ENCODE assay signal across 16 cellular contexts in genomic region chrX:103783971-103784370, GRCh38. TPM values are rescaled to one million over a fixed set of nuclear protein-coding genes. Genes with fewer than 3 reads are reported as not detected.
"Had no signal": no experiment of that assay in that cellular context is flagged by ENCODE, and none has a peak within 500 bp of the region (broad histone marks: within the 10 kb centered on the region; RNA-seq: fewer than 3 reads in every experiment).

No MANE protein-coding gene starts in this region.

- H3K27me3 ChIP-seq: left lung, right lobe of liver had no signal

- DNase-seq: activated CD4-positive, alpha-beta T cell treated with anti-CD3 and anti-CD28 coated beads for 4 hours; activated CD8-positive, alpha-beta T cell treated with anti-CD3 and anti-CD28 coated beads for 36 hours; activated naive CD4-positive, alpha-beta T cell treated with Interleukin-2 at 50 U/mL for 16 hours; activated naive CD8-positive, alpha-beta T cell treated with anti-CD3 and anti-CD28 coated beads, Interleukin-2, amount 50 U/mL, for 24 hours; dermis blood vessel endothelial cell; endodermal cell; erythroblast; left lung; mesendoderm; right lobe of liver; SK-N-SH; stimulated activated CD4-positive, alpha-beta T cell treated with anti-CD3 and anti-CD28 coated beads, Interleukin-2, amount 100 ng/mL, for 24 hours; stimulated activated naive B cell treated with anti-CD40 and anti-IgM and Interleukin-4, amounts not matched to agents 10 μg/mL and 1 μg/mL and 100 μg/mL, for 72 hours had no signal

- H3K27ac ChIP-seq: left lung, parathyroid adenoma, right lobe of liver had no signal

- ATAC-seq: activated CD8-positive, alpha-beta T cell treated with anti-CD3 and anti-CD28 coated beads for 36 hours; activated naive CD8-positive, alpha-beta T cell treated with anti-CD3 and anti-CD28 coated beads, Interleukin-2, amount 50 U/mL, for 24 hours; left lung; right lobe of liver; stimulated activated naive B cell treated with anti-CD40 and anti-IgM and Interleukin-4, amounts not matched to agents 10 μg/mL and 1 μg/mL and 100 μg/mL, for 72 hours had no signal

- H3K9me3 ChIP-seq: left lung, right lobe of liver, SK-N-SH had no signal

- H3K36me3 ChIP-seq: left lung, right lobe of liver had no signal

- H3K4me3 ChIP-seq: left lung, right lobe of liver had no signal

- H3K4me1 ChIP-seq: left lung, right lobe of liver had no signal

- H3K9ac ChIP-seq: parathyroid adenoma, SK-N-SH had no signal

RNA-seq across cellular contexts. Expression of gene PLP1, which starts 7.3 kb away (rescaled TPM):
- total RNA-seq: activated CD8-positive, alpha-beta T cell treated with anti-CD3 and anti-CD28 coated beads for 36 hours; activated T-helper 1 cell treated with anti-CD3 and anti-CD28 coated beads, Interleukin-12 subunit alpha, Interleukin-12 subunit beta, Interleukin-2, Interleukin-4 antibody, amounts not matched to agents 30 ng/mL and 10 ng/mL and 1 ng/mL, durations not matched to agents 14 hours and 24 hours and 36 hours; dermis blood vessel endothelial cell; T-helper 1 cell treated with Interleukin-12 subunit alpha and Interleukin-12 subunit beta and Interleukin-4 antibody, amounts not matched to agents 30 ng/mL and 1 ng/mL, for 36 hours had no signal
